Comparison of ENCODE assay signal across 13 cellular contexts in genomic region chr6:154721460-154721859, GRCh38. TPM values are rescaled to one million over a fixed set of nuclear protein-coding genes. Genes with fewer than 3 reads are reported as not detected.
A peak's percentile ranks its signal among the peaks of the same experiment; 100 is the strongest.
DNase-seq lines count a peak whose midpoint lies in the region; ATAC-seq and TF ChIP-seq lines count a peak whose summit lies in the region.
"Had no signal": no experiment of that assay in that cellular context is flagged by ENCODE, and none has a peak within 500 bp of the region (broad histone marks: within the 10 kb centered on the region; RNA-seq: fewer than 3 reads in every experiment).

No MANE protein-coding gene starts in this region.

- H3K27me3 ChIP-seq in HCT116 (ENCODE audit: insufficient read depth, low read length) (no peaks in the 10 kb centered on the region), RWPE2 (ENCODE audit: insufficient read depth, poor library complexity, severe bottlenecking) (no peaks in the 10 kb centered on the region)
- H3K27me3 ChIP-seq: transverse colon had no signal

- no peak overlapping the region for H2AFZ ChIP-seq in HCT116 (ENCODE audit: low read depth, low read length, poor library complexity, severe bottlenecking)

- POLR2A ChIA-PET in HCT116 (lab: Charles Lee), result no interaction called here

- no peak for TF ChIP-seq CTCF in HCT116 (IDR thresholded peaks at IDR 0.05 in 2 of 3, conservative IDR thresholded peaks at IDR 0.05 in 1 of 3; ENCODE audit: borderline replicate concordance in 1 of 3, insufficient read depth in 1 of 3, low read depth in 2 of 3, low read length in 2 of 3)
- no peak for TF ChIP-seq CTCF in RWPE2 (IDR thresholded peaks at IDR 0.05; ENCODE audit: poor library complexity, severe bottlenecking)
- no peak for TF ChIP-seq CTCF in epithelial cell of esophagus (IDR thresholded peaks at IDR 0.05; ENCODE audit: insufficient read depth, low read depth, low read length, missing control alignments)

- intact Hi-C loops in HCT116 (cut with micrococcal nuclease), result no loop called here

- H3K27ac ChIP-seq in HCT116 (ENCODE audit: low read depth, low read length) (no peak overlapping the region), RWPE2 (ENCODE audit: poor library complexity, severe bottlenecking) (no peak overlapping the region)
- H3K27ac ChIP-seq: transverse colon had no signal

- BruUV-seq in HCT116 (replicated peaks; lab: Mats Ljungman, UMichigan), result no TSS peak

- no peaks in the 10 kb centered on the region for H4K20me1 ChIP-seq in HCT116 (ENCODE audit: insufficient read depth)

- no peak for TF ChIP-seq RAD21 in HCT116 (IDR thresholded peaks at IDR 0.05; ENCODE audit: low read depth)

- no peaks in the 10 kb centered on the region for H3K36me3 ChIP-seq in HCT116 (ENCODE audit: control insufficient read depth in 1 of 2, insufficient read depth in 2 of 2, low read length in 2 of 2)
- H3K36me3 ChIP-seq in RWPE2 (ENCODE audit: low read depth), result no peaks in the 10 kb centered on the region
- H3K36me3 ChIP-seq: transverse colon had no signal

- H3K4me3 ChIP-seq in HCT116 (replicated peaks in 1 of 2; ENCODE audit: low read depth in 1 of 2, low read length in 2 of 2), result no peak overlapping the region
- no peak overlapping the region for H3K4me3 ChIP-seq in RWPE2 (ENCODE audit: severe bottlenecking)
- no peak overlapping the region for H3K4me3 ChIP-seq in epithelial cell of esophagus (ENCODE audit: low read length)
- H3K4me3 ChIP-seq: transverse colon had no signal

- H3K9ac ChIP-seq in HCT116 (ENCODE audit: low read length), result no peak overlapping the region

- no peak for TF ChIP-seq POLR2A in HCT116 (IDR thresholded peaks at IDR 0.05; ENCODE audit: borderline replicate concordance, extremely low read depth, insufficient read depth, insufficient read length)

- H3K4me1 ChIP-seq in HCT116 (ENCODE audit: control insufficient read depth in 1 of 2, insufficient read depth in 2 of 2, low read length in 2 of 2) (no peaks in the 10 kb centered on the region; a peak in 1 of 4 replicates), RWPE2 (ENCODE audit: insufficient read depth, poor library complexity, severe bottlenecking) (no peaks in the 10 kb centered on the region)
- H3K4me1 ChIP-seq: Caco-2 had no signal

- no peak overlapping the region for H3K4me2 ChIP-seq in HCT116 (ENCODE audit: low read length)

- RAD21 ChIA-PET in HCT116 (lab: Charles Lee; ENCODE audit: low non-redundant PET in 1 of 2, low total read pairs in 2 of 2, uncharacterized antibody in 2 of 2, unreplicated experiment in 2 of 2), result no interaction called here

- ATAC-seq in HCT116 (peak; percentile 44; the same call in 1 of the 2 replicates), RWPE2 (ENCODE audit: low read depth) (peak; percentile 84), GM18502 (IDR thresholded peaks at IDR 0.05; ENCODE audit: poor library complexity, unreplicated experiment) (no peak), GM18868 (IDR thresholded peaks at IDR 0.05; ENCODE audit: unreplicated experiment) (no peak)
- peak; percentile 36 for ATAC-seq in stimulated activated naive CD8-positive, alpha-beta T cell treated with anti-CD3 and anti-CD28 coated beads, Interleukin-15, Interleukin-2, amounts not matched to agents 100 U/mL and 50 U/mL, for 24 hours
- ATAC-seq: left lobe of liver had no signal

- no peaks in the 10 kb centered on the region; a peak in 1 of 4 replicates for H3K9me3 ChIP-seq in HCT116 (ENCODE audit: control insufficient read depth in 1 of 2, insufficient read depth in 1 of 2, low read depth in 1 of 2, low read length in 2 of 2)
- H3K9me3 ChIP-seq in RWPE2 (ENCODE audit: severe bottlenecking), result peaks cover 3% of the 10 kb centered on the region
- H3K9me3 ChIP-seq: Caco-2, transverse colon had no signal

- DNase-seq in HCT116 (ENCODE audit: low read depth, low spot score), result no peak
- DNase-seq in RWPE2 (ENCODE audit: low spot score), result no peak
- peak; percentile 85 for DNase-seq in epithelial cell of esophagus (ENCODE audit: low read depth)
- DNase-seq in stimulated activated naive CD8-positive, alpha-beta T cell treated with anti-CD3 and anti-CD28 coated beads, Interleukin-15, Interleukin-2, amounts not matched to agents 100 U/mL and 50 U/mL, for 24 hours, result no peak
- DNase-seq in KG1 (lab: John Stamatoyannopoulos, UW), result no peak
- DNase-seq in activated gamma-delta T cell treated with Interleukin-2 at 50 U/mL for 16 hours, result no peak
- DNase-seq: Caco-2, NCI-H524 treated with DMSO at 0.1 percent for 48 hours, SHP77, transverse colon had no signal

- CTCF ChIA-PET in HCT116 (lab: Charles Lee), result no interaction called here

- no peaks in the 10 kb centered on the region for H3K9me2 ChIP-seq in HCT116 (ENCODE audit: insufficient read depth)

- H3K79me2 ChIP-seq in HCT116 (ENCODE audit: insufficient read depth, low read length), result no peaks in the 10 kb centered on the region

TF ChIP-seq in HCT116, 20 proteins besides CTCF, POLR2A, EP300 and RAD21:
- TF ChIP-seq CEBPB (IDR thresholded peaks at IDR 0.05; ENCODE audit: low read depth), result no peak
- no peak for TF ChIP-seq SIN3A (IDR thresholded peaks at IDR 0.05; ENCODE audit: low read depth)
- TF ChIP-seq POLR2AphosphoS5 (IDR thresholded peaks at IDR 0.05; ENCODE audit: low read depth, low read length), result no peak
- no peak for TF ChIP-seq ZNF274 (IDR thresholded peaks at IDR 0.05; ENCODE audit: low read depth, low read length)
- no peak for TF ChIP-seq FOSL1 (IDR thresholded peaks at IDR 0.05; ENCODE audit: low read depth)
- no peak for TF ChIP-seq EZH2phosphoT487 (IDR thresholded peaks at IDR 0.05; ENCODE audit: borderline replicate concordance)
- TF ChIP-seq, protein P1, sequence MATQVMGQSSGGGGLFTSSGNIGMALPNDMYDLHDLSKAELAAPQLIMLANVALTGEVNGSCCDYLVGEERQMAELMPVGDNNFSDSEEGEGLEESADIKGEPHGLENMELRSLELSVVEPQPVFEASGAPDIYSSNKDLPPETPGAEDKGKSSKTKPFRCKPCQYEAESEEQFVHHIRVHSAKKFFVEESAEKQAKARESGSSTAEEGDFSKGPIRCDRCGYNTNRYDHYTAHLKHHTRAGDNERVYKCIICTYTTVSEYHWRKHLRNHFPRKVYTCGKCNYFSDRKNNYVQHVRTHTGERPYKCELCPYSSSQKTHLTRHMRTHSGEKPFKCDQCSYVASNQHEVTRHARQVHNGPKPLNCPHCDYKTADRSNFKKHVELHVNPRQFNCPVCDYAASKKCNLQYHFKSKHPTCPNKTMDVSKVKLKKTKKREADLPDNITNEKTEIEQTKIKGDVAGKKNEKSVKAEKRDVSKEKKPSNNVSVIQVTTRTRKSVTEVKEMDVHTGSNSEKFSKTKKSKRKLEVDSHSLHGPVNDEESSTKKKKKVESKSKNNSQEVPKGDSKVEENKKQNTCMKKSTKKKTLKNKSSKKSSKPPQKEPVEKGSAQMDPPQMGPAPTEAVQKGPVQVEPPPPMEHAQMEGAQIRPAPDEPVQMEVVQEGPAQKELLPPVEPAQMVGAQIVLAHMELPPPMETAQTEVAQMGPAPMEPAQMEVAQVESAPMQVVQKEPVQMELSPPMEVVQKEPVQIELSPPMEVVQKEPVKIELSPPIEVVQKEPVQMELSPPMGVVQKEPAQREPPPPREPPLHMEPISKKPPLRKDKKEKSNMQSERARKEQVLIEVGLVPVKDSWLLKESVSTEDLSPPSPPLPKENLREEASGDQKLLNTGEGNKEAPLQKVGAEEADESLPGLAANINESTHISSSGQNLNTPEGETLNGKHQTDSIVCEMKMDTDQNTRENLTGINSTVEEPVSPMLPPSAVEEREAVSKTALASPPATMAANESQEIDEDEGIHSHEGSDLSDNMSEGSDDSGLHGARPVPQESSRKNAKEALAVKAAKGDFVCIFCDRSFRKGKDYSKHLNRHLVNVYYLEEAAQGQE (IDR thresholded peaks at IDR 0.05; ENCODE audit: low read depth), result no peak
- no peak for TF ChIP-seq SRF (IDR thresholded peaks at IDR 0.05; ENCODE audit: low read depth)
- TF ChIP-seq, protein P2, sequence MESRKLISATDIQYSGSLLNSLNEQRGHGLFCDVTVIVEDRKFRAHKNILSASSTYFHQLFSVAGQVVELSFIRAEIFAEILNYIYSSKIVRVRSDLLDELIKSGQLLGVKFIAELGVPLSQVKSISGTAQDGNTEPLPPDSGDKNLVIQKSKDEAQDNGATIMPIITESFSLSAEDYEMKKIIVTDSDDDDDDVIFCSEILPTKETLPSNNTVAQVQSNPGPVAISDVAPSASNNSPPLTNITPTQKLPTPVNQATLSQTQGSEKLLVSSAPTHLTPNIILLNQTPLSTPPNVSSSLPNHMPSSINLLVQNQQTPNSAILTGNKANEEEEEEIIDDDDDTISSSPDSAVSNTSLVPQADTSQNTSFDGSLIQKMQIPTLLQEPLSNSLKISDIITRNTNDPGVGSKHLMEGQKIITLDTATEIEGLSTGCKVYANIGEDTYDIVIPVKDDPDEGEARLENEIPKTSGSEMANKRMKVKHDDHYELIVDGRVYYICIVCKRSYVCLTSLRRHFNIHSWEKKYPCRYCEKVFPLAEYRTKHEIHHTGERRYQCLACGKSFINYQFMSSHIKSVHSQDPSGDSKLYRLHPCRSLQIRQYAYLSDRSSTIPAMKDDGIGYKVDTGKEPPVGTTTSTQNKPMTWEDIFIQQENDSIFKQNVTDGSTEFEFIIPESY (IDR thresholded peaks at IDR 0.05; ENCODE audit: extremely low read depth, insufficient replicate concordance, low read length), result no peak
- no peak for TF ChIP-seq JUND (IDR thresholded peaks at IDR 0.05)
- TF ChIP-seq YY1 (IDR thresholded peaks at IDR 0.05; ENCODE audit: extremely low read depth, insufficient replicate concordance, low read depth, low read length), result no peak
- no peak for TF ChIP-seq ZFX (IDR thresholded peaks at IDR 0.05)
- no peak for TF ChIP-seq EZH2 (IDR thresholded peaks at IDR 0.05)
TF ChIP-seq in HCT116: peak in this region for 0.

RNA-seq across cellular contexts. Expression of gene SCAF8, which starts 11.8 kb away (rescaled TPM):
- 34.6 TPM for total RNA-seq in HCT116 (2021; ENCODE audit: unreplicated experiment)
- 10.0 and 13.8 TPM in 2 replicates for polyA plus RNA-seq in HCT116 (2012)

Comparison
In these comparisons a context has a peak if more than half of its experiments do, and no peak if none do; other contexts are left out.
1. ATAC-seq: peak in HCT116 (single experiment), RWPE2 (single experiment) and stimulated activated naive CD8-positive, alpha-beta T cell treated with anti-CD3 and anti-CD28 coated beads, Interleukin-15, Interleukin-2, amounts not matched to agents 100 U/mL and 50 U/mL, for 24 hours (single experiment); none in GM18502 (single experiment) and GM18868 (single experiment).